ENCODE assay signal across 17 cellular contexts in genomic region chr16:78179666-78180065, GRCh38.
"Had no signal": no experiment of that assay in that cellular context is flagged by ENCODE, and none has a peak within 500 bp of the region (broad histone marks: within the 10 kb centered on the region; RNA-seq: fewer than 3 reads in every experiment).

No MANE protein-coding gene starts in this region.

- H3K4me3 Mint-ChIP-seq: endodermal cell, naive B cell, nephron had no signal

- H3K27ac Mint-ChIP-seq: endodermal cell, naive B cell, nephron had no signal

- H3K27ac ChIP-seq: heart left ventricle, pancreas had no signal

- H3K4me3 ChIP-seq: heart left ventricle, pancreas, smooth muscle cell had no signal

- H3K27me3 Mint-ChIP-seq: naive B cell, progenitor cell of endocrine pancreas had no signal

- DNase-seq: effector CD4-positive, alpha-beta T cell; endodermal cell; erythroblast; heart left ventricle; hippocampal formation; left colon; mesendoderm; naive B cell; occipital lobe; pancreas; right cardiac atrium; stimulated activated CD4-positive, alpha-beta T cell treated with anti-CD3 and anti-CD28 coated beads, Interleukin-2, amount 100 ng/mL, for 48 hours; stimulated activated naive CD4-positive, alpha-beta T cell treated with Interleukin-2 at 50 U/mL for 16 hours; trophoblast cell had no signal

- H3K9me3 ChIP-seq: pancreas had no signal

- H3K4me2 ChIP-seq: smooth muscle cell had no signal

- H3K9me3 Mint-ChIP-seq: endodermal cell, nephron had no signal

- H3K36me3 ChIP-seq: heart left ventricle, pancreas had no signal

- H3K27me3 ChIP-seq: heart left ventricle, pancreas had no signal
